ENCODE assay signal across 25 cellular contexts in the genomic region with DNA sequence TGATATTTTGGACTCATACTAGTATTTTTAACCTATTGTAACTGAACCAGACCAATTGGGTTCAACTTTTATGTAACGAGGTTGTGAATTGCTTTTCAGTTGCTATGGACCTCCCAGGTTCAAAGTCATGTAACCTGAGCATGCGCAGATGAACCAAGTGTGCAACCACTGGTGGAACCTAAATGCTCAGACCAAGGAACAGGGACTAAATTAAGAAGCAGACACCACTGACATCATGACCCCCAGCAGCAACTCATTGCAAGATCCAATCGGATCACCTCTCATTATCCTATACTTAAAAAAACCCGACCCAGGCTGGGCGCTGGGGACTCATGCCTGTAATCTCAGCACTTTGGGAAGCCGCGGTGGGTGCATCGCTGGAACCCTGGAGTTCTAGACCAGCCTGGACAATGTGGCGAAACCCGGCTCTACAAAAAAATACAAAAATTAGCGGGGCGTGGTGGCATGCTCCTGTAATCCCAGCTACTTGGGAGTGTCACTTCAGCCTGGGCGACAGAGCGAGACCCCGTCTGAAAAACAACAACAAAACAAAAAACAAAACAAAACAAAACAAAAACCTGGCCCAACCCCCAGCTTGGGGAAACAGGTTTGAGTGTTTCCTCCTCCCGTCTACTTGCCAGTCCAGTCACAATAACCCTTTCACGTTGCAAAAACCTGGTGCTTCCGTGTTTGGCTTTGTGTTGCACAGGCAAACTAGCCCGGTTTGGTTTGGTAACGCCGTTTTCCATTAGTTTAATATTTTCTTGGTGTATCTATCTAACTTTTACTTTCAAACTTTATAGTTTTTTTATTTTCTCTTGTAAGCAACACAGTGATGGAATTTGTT. TPM values are rescaled to one million over a fixed set of nuclear protein-coding genes. Genes with fewer than 3 reads are reported as not detected.
DNase-seq lines count a peak whose midpoint lies in the region; ATAC-seq and TF ChIP-seq lines count a peak whose summit lies in the region.
"Had no signal": no experiment of that assay in that cellular context is flagged by ENCODE, and none has a peak within 500 bp of the region (broad histone marks: within the 10 kb centered on the region; RNA-seq: fewer than 3 reads in every experiment).

No MANE protein-coding gene starts in this region.

- DNase-seq in DMS53 (lab: John Stamatoyannopoulos, UW): peak; percentile 85
- peak; percentile 50 for DNase-seq in NCI-H1417 treated with DMSO at 0.1 percent for 48 hours (lab: John Stamatoyannopoulos, UW)
- DNase-seq in NCI-H69 (lab: John Stamatoyannopoulos, UW): peak; percentile 13
- no peak for DNase-seq in CD8-positive, alpha-beta memory T cell
- no peak for DNase-seq in activated naive CD4-positive, alpha-beta T cell treated with Interleukin-2 at 50 U/mL for 16 hours
- no peak for DNase-seq in activated CD8-positive, alpha-beta T cell treated with anti-CD3 and anti-CD28 coated beads for 36 hours
- DNase-seq in NCI-H1436 (lab: John Stamatoyannopoulos, UW): no peak
- DNase-seq: activated CD4-positive, alpha-beta T cell treated with anti-CD3 and anti-CD28 coated beads, Interleukin-2, amount 50 U/mL, for 48 hours; activated naive CD4-positive, alpha-beta T cell; AML-193; central memory CD4-positive, alpha-beta T cell; erythroblast; KG1; kidney glomerular epithelial cell; naive thymus-derived CD8-positive, alpha-beta T cell; NCI-H1048; SHP77 treated with DMSO at 0.1 percent for 48 hours; stimulated activated CD4-positive, alpha-beta T cell treated with anti-CD3 and anti-CD28 coated beads, Interleukin-1b, Interleukin-23, amount 100 ng/mL, for 48 hours; stimulated activated naive CD4-positive, alpha-beta T cell treated with Interleukin-2 at 50 U/mL for 16 hours; T-helper 17 cell had no signal

- no peaks in the 10 kb centered on the region for H3K36me3 ChIP-seq in mucosa of rectum (ENCODE audit: control insufficient read depth in 2 of 2, insufficient read depth in 2 of 2, low read length in 2 of 2)
- H3K36me3 ChIP-seq in CD8-positive, alpha-beta memory T cell (ENCODE audit: insufficient read depth, low read length): no peaks in the 10 kb centered on the region
- H3K36me3 ChIP-seq: gastroesophageal sphincter had no signal

- no peaks in the 10 kb centered on the region for H3K36me3 Mint-ChIP-seq in CD8-positive, alpha-beta memory T cell
- no peaks in the 10 kb centered on the region for H3K36me3 Mint-ChIP-seq in activated CD8-positive, alpha-beta T cell treated with anti-CD3 and anti-CD28 coated beads for 36 hours (ENCODE audit: low read depth)
- H3K36me3 Mint-ChIP-seq: memory B cell, type B pancreatic cell had no signal

- peak overlapping the region in 1 of 2 donors; percentile 56 for H3K27ac ChIP-seq in mucosa of rectum (ENCODE audit: low read depth in 2 of 2, low read length in 2 of 2)
- no peak overlapping the region for H3K27ac ChIP-seq in CD8-positive, alpha-beta memory T cell (ENCODE audit: low read depth, low read length)
- H3K27ac ChIP-seq: gastroesophageal sphincter, VCaP had no signal

- peak overlapping the region; percentile 49 to 62 for H3K4me3 ChIP-seq in mucosa of rectum (ENCODE audit: low read length in 2 of 2)
- no peak overlapping the region for H3K4me3 ChIP-seq in CD8-positive, alpha-beta memory T cell (ENCODE audit: low read length)
- H3K4me3 ChIP-seq: gastroesophageal sphincter had no signal

- peak overlapping the region in 1 of 2 donors; percentile 28 for H3K9ac ChIP-seq in mucosa of rectum (ENCODE audit: low read depth in 1 of 2, low read length in 2 of 2)

- H3K27me3 ChIP-seq in mucosa of rectum (ENCODE audit: control insufficient read depth in 2 of 2, insufficient read depth in 2 of 2, low read length in 2 of 2): peaks cover 0 to 3% of the 10 kb centered on the region in 2 donors
- H3K27me3 ChIP-seq in CD8-positive, alpha-beta memory T cell (ENCODE audit: insufficient read depth, low read length, poor library complexity, severe bottlenecking): peaks cover 13% of the 10 kb centered on the region

- no peak for ATAC-seq in activated CD8-positive, alpha-beta T cell treated with anti-CD3 and anti-CD28 coated beads for 36 hours
- ATAC-seq: gastroesophageal sphincter; naive thymus-derived CD8-positive, alpha-beta T cell; T-helper 17 cell had no signal

- CTCF ChIA-PET in CD8-positive, alpha-beta memory T cell (lab: Charles Lee): interaction anchor here (1.4 kb wide), 1 partner anchor 11 kb away, joined by 5 read pairs; the partner anchor contains the start of gene ZNF518A
- CTCF ChIA-PET in activated CD8-positive, alpha-beta T cell treated with anti-CD3 and anti-CD28 coated beads for 36 hours (lab: Charles Lee): interaction anchor here (1.0 to 1.3 kb wide), 2 partner anchors 11 to 102 kb away, joined by 3 read pairs; no protein-coding TSS in a partner anchor

- TF ChIP-seq CTCF in activated CD8-positive, alpha-beta T cell treated with anti-CD3 and anti-CD28 coated beads for 36 hours (IDR thresholded peaks at IDR 0.05): no peak

- no peaks in the 10 kb centered on the region for H3K4me1 Mint-ChIP-seq in CD8-positive, alpha-beta memory T cell
- no peaks in the 10 kb centered on the region for H3K4me1 Mint-ChIP-seq in activated CD8-positive, alpha-beta T cell treated with anti-CD3 and anti-CD28 coated beads for 36 hours (ENCODE audit: low read depth)
- H3K4me1 Mint-ChIP-seq: memory B cell; naive thymus-derived CD8-positive, alpha-beta T cell; T-helper 17 cell had no signal

- H3K27ac Mint-ChIP-seq in CD8-positive, alpha-beta memory T cell: no peak overlapping the region
- H3K27ac Mint-ChIP-seq in activated CD8-positive, alpha-beta T cell treated with anti-CD3 and anti-CD28 coated beads for 36 hours: no peak overlapping the region
- H3K27ac Mint-ChIP-seq: memory B cell; naive thymus-derived CD8-positive, alpha-beta T cell; T-helper 17 cell; type B pancreatic cell had no signal

- H3K9me3 Mint-ChIP-seq in CD8-positive, alpha-beta memory T cell: peaks cover 0 to 5% (median 0%) of the 10 kb centered on the region in 5 donors
- H3K9me3 Mint-ChIP-seq in activated CD8-positive, alpha-beta T cell treated with anti-CD3 and anti-CD28 coated beads for 36 hours: no peaks in the 10 kb centered on the region
- H3K9me3 Mint-ChIP-seq: type B pancreatic cell had no signal

- H3K4me3 Mint-ChIP-seq in CD8-positive, alpha-beta memory T cell: no peak overlapping the region
- no peak overlapping the region for H3K4me3 Mint-ChIP-seq in activated CD8-positive, alpha-beta T cell treated with anti-CD3 and anti-CD28 coated beads for 36 hours
- H3K4me3 Mint-ChIP-seq: memory B cell; naive thymus-derived CD8-positive, alpha-beta T cell; T-helper 17 cell; type B pancreatic cell had no signal

- intact Hi-C loops in activated CD8-positive, alpha-beta T cell treated with anti-CD3 and anti-CD28 coated beads for 36 hours (cut with micrococcal nuclease): no loop called here

- H3K4me1 ChIP-seq in mucosa of rectum (ENCODE audit: control insufficient read depth in 2 of 2, insufficient read depth in 2 of 2, low read length in 2 of 2): peaks cover 0 to under 1% of the 10 kb centered on the region in 2 donors
- H3K4me1 ChIP-seq in CD8-positive, alpha-beta memory T cell (ENCODE audit: insufficient read depth, low read length): no peaks in the 10 kb centered on the region
- H3K4me1 ChIP-seq: gastroesophageal sphincter had no signal

- POLR2A ChIA-PET in CD8-positive, alpha-beta memory T cell (lab: Charles Lee): no interaction called here
- POLR2A ChIA-PET in activated CD8-positive, alpha-beta T cell treated with anti-CD3 and anti-CD28 coated beads for 36 hours (lab: Charles Lee): interaction anchor here (0.6 to 2.6 kb wide), 3 partner anchors 11 to 47 kb away, joined by 3 to 8 read pairs (median 3); partner anchors contain the start of gene ZNF518A

- H3K27me3 Mint-ChIP-seq in CD8-positive, alpha-beta memory T cell: peaks cover 41 to 85% of the 10 kb centered on the region in 2 donors
- peaks cover 51% of the 10 kb centered on the region for H3K27me3 Mint-ChIP-seq in activated CD8-positive, alpha-beta T cell treated with anti-CD3 and anti-CD28 coated beads for 36 hours

- no peaks in the 10 kb centered on the region for H3K9me3 ChIP-seq in mucosa of rectum (ENCODE audit: control insufficient read depth in 2 of 2, low read length in 2 of 2)
- no peaks in the 10 kb centered on the region for H3K9me3 ChIP-seq in CD8-positive, alpha-beta memory T cell (ENCODE audit: low read length)
- H3K9me3 ChIP-seq: gastroesophageal sphincter had no signal

RNA-seq across cellular contexts. Expression of gene ZNF518A, which starts 11.3 kb away (rescaled TPM):
- 10 to 100 TPM; 15.0 to 15.7 TPM for total RNA-seq in CD8-positive, alpha-beta memory T cell
- 9.0 TPM for polyA plus RNA-seq in CD8-positive, alpha-beta memory T cell
- 10 to 100 TPM; 13.4 to 15.2 TPM for total RNA-seq in activated CD8-positive, alpha-beta T cell treated with anti-CD3 and anti-CD28 coated beads for 36 hours

Comparison
In these comparisons a context has a peak if more than half of its experiments do, and no peak if none do; other contexts are left out.
1. DNase-seq: peak in DMS53 (single experiment), NCI-H1417 treated with DMSO at 0.1 percent for 48 hours (single experiment) and NCI-H69 (single experiment); none in CD8-positive, alpha-beta memory T cell (0 of 5), activated naive CD4-positive, alpha-beta T cell treated with Interleukin-2 at 50 U/mL for 16 hours (single experiment), activated CD8-positive, alpha-beta T cell treated with anti-CD3 and anti-CD28 coated beads for 36 hours (single experiment) and NCI-H1436 (single experiment).